11 cellular contexts compared by ENCODE assay signal in the genomic region with DNA sequence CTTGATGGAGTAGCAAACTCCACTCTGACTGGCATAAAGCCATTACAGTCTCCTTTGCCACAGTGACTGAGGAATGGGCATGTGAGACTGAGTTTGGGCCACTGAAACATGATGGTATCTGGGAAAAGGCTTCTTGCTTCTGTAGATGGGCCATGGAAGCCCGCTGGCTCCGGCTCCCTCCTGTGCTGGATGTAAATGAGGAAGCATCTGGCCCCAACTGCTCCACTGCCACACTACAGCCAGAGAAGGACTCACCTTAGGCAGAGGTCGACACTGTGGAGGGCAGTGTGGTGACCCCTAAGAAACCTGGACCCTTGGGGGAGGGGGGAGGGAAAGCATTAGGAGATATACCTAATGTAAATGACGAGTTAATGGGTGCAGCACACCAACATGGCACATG. TPM values are rescaled to one million over a fixed set of nuclear protein-coding genes. Genes with fewer than 3 reads are reported as not detected.
DNase-seq lines count a peak whose midpoint lies in the region; ATAC-seq and TF ChIP-seq lines count a peak whose summit lies in the region.
"Had no signal": no experiment of that assay in that cellular context is flagged by ENCODE, and none has a peak within 500 bp of the region (broad histone marks: within the 10 kb centered on the region; RNA-seq: fewer than 3 reads in every experiment).

No MANE protein-coding gene starts in this region.

- DNase-seq in activated T-cell treated with anti-CD3 and anti-CD28 coated beads, Interleukin-2, amount 50 U/mL, for 24 hours, result no peak
- DNase-seq in activated T-cell treated with anti-CD3 and anti-CD28 coated beads for 4 hours (no peak), Peyer's patch (no peak), activated gamma-delta T cell treated with Interleukin-2 at 50 U/mL for 16 hours (no peak), breast epithelium (ENCODE audit: low spot score in 2 of 2) (no peak)
- DNase-seq: kidney glomerular epithelial cell, NCI-H2171, PC-9 had no signal

- H3K27me3 ChIP-seq in Peyer's patch, result no peaks in the 10 kb centered on the region
- no peaks in the 10 kb centered on the region for H3K27me3 ChIP-seq in breast epithelium

- no peaks in the 10 kb centered on the region for H3K9me3 ChIP-seq in Peyer's patch
- H3K9me3 ChIP-seq in breast epithelium, result no peaks in the 10 kb centered on the region

- H3K36me3 ChIP-seq in Peyer's patch, result peaks cover 0 to 42% (median 0%) of the 10 kb centered on the region in 3 donors
- no peaks in the 10 kb centered on the region for H3K36me3 ChIP-seq in breast epithelium

- intact Hi-C loops in breast epithelium (cut with DNase I; ENCODE audit: low total_unique reads), result no loop called here

- H3K27me3 Mint-ChIP-seq in activated T-cell treated with anti-CD3 and anti-CD28 coated beads, Interleukin-2, amount 50 U/mL, for 24 hours, result no peaks in the 10 kb centered on the region

- peaks cover 69% of the 10 kb centered on the region for H3K4me1 Mint-ChIP-seq in activated T-cell treated with anti-CD3 and anti-CD28 coated beads, Interleukin-2, amount 50 U/mL, for 24 hours (ENCODE audit: low read depth)

- TF ChIP-seq CTCF in Peyer's patch (IDR thresholded peaks at IDR 0.05) (no peak), breast epithelium (IDR thresholded peaks at IDR 0.05) (no peak)

- peaks cover 2% of the 10 kb centered on the region for H3K9me3 Mint-ChIP-seq in activated T-cell treated with anti-CD3 and anti-CD28 coated beads, Interleukin-2, amount 50 U/mL, for 24 hours

- ATAC-seq in HG02970 (IDR thresholded peaks at IDR 0.05; ENCODE audit: low FRiP score, unreplicated experiment), result no peak

- H3K4me3 ChIP-seq in Peyer's patch (no peak overlapping the region), breast epithelium (no peak overlapping the region)
- H3K4me3 ChIP-seq: PC-9 had no signal

- H3K36me3 Mint-ChIP-seq in activated T-cell treated with anti-CD3 and anti-CD28 coated beads, Interleukin-2, amount 50 U/mL, for 24 hours (ENCODE audit: low read depth), result peaks cover 54% of the 10 kb centered on the region

- H3K4me3 Mint-ChIP-seq in activated T-cell treated with anti-CD3 and anti-CD28 coated beads, Interleukin-2, amount 50 U/mL, for 24 hours, result peak overlapping the region; percentile 48

- H3K27ac ChIP-seq in Peyer's patch (peak overlapping the region in 3 of 4 donors; percentile 34 to 74 (median 68)), cingulate gyrus (ENCODE audit: low read depth, low read length) (peak overlapping the region; percentile 51), temporal lobe (ENCODE audit: low read depth, low read length) (peak overlapping the region; percentile 10), breast epithelium (peak overlapping the region in 1 of 2 donors; percentile 82)
- H3K27ac ChIP-seq: PC-9 had no signal

- H3K4me1 ChIP-seq in Peyer's patch, result peaks cover 10 to 31% (median 17%) of the 10 kb centered on the region in 4 donors
- H3K4me1 ChIP-seq in breast epithelium, result no peaks in the 10 kb centered on the region

- TF ChIP-seq POLR2A in Peyer's patch (IDR thresholded peaks at IDR 0.05) (no peak), breast epithelium (IDR thresholded peaks at IDR 0.05) (no peak)

- peak overlapping the region; percentile 91 for H3K27ac Mint-ChIP-seq in activated T-cell treated with anti-CD3 and anti-CD28 coated beads, Interleukin-2, amount 50 U/mL, for 24 hours

RNA-seq across cellular contexts. Expression of a gene that starts 9.4 kb away (rescaled TPM):
- total RNA-seq in Peyer's patch (10 to 100 TPM in 2 of 4 donors, 1 to 10 TPM in 2; 5.6 to 51.2 (median 10.4) TPM), temporal lobe (39.8 TPM), breast epithelium (10 to 100 TPM; 25.2 to 58.7 (median 40.0) TPM)

RNA-seq across cellular contexts. Expression of a gene that starts 13.1 kb away (rescaled TPM):
- 10 to 100 TPM; 38.0 to 63.6 (median 55.7) TPM for total RNA-seq in Peyer's patch
- 42.3 TPM for total RNA-seq in temporal lobe
- total RNA-seq in breast epithelium, result 10 to 100 TPM; 66.1 to 73.4 (median 70.1) TPM

RNA-seq across cellular contexts. Expression of a gene that starts 13.7 kb away (rescaled TPM):
- total RNA-seq in Peyer's patch (100 to 1,000 TPM; 111 to 165 (median 135) TPM), temporal lobe (101 TPM), breast epithelium (100 to 1,000 TPM; 116 to 163 (median 117) TPM)

RNA-seq across cellular contexts. Expression of a gene that starts 29.4 kb away (rescaled TPM):
- total RNA-seq in Peyer's patch (100 to 1,000 TPM in 1 of 4 donors, 10 to 100 TPM in 3; 51.2 to 163 (median 74.1) TPM), temporal lobe (51.9 TPM), breast epithelium (10 to 100 TPM; 21.3 to 33.4 (median 23.3) TPM)

RNA-seq across cellular contexts. Expression of a gene that starts 30.9 kb away (rescaled TPM):
- total RNA-seq in Peyer's patch (100 to 1,000 TPM in 3 of 4 donors, 10 to 100 TPM in 1; 42.4 to 594 (median 143) TPM), temporal lobe (19.7 TPM), breast epithelium (10 to 100 TPM; 63.1 to 76.7 (median 72.3) TPM)
